Comparison of ENCODE assay signal across 8 cellular contexts in genomic region chr2:159614534-159615186, GRCh38. TPM values are rescaled to one million over a fixed set of nuclear protein-coding genes. Genes with fewer than 3 reads are reported as not detected.
A peak's percentile ranks its signal among the peaks of the same experiment; 100 is the strongest.
DNase-seq lines count a peak whose midpoint lies in the region; ATAC-seq and TF ChIP-seq lines count a peak whose summit lies in the region.

No MANE protein-coding gene starts in this region.

- POLR2A ChIA-PET in HEK293 (lab: Yijun Ruan, JAX), result interaction anchor here (0.6 to 6.0 kb wide), 16 partner anchors 9 to 1490 kb away, joined by 3 to 64 read pairs (median 5); partner anchors contain the start of gene MARCHF7
- POLR2A ChIA-PET in WTC11 (lab: Charles Lee), result interaction anchor here (0.5 to 5.9 kb wide), 17 partner anchors 9 to 1601 kb away, joined by 3 to 73 read pairs (median 4); partner anchors contain the start of gene MARCHF7

- H3K27ac ChIP-seq in HEK293 (ENCODE audit: extremely low read depth, low read depth, low read length) (peak overlapping the region; percentile 96), heart right ventricle (peak overlapping the region; percentile 94 to 100 (median 98)), gastrocnemius medialis (peak overlapping the region; percentile 87 to 99 (median 96))

- DNase-seq in AG10803 (ENCODE audit: low read depth) (no peak), WTC11 (ENCODE audit: low spot score) (no peak), heart right ventricle (no peak), gastrocnemius medialis (no peak), posterior cingulate gyrus (no peak)
- no peak for DNase-seq in activated CD4-positive, alpha-beta T cell treated with anti-CD3 and anti-CD28 coated beads for 1 hour

- H3K9me3 ChIP-seq in HEK293 (ENCODE audit: control insufficient read depth, insufficient read depth, low read depth, low read length) (no peaks in the 10 kb centered on the region), heart right ventricle (no peaks in the 10 kb centered on the region), gastrocnemius medialis (no peaks in the 10 kb centered on the region)

- WGBS in heart right ventricle, 2 donors, result 2% methylated on average over 8 of the region's 8 CpGs

- H3K36me3 Mint-ChIP-seq in WTC11, result no peaks in the 10 kb centered on the region

- TF ChIP-seq POLR2A in gastrocnemius medialis (IDR thresholded peaks at IDR 0.05), result no peak

- CTCF ChIA-PET in HEK293 (lab: Yijun Ruan, JAX) (interaction anchor here (0.7 kb wide), 1 partner anchor 616 kb away, joined by 3 read pairs; no protein-coding TSS in a partner anchor), WTC11 (lab: Charles Lee) (interaction anchor here (0.6 to 1.7 kb wide), 3 partner anchors 97 to 127 kb away, joined by 3 to 8 read pairs (median 3); no protein-coding TSS in a partner anchor)

- in situ Hi-C loops in gastrocnemius medialis (cut with MboI; ENCODE audit: low sequenced_read_pairs in 4 of 4), result loop anchor here in 1 of 4 donors (10.0 kb wide), 1 partner anchor 100 kb away; no protein-coding TSS in a partner anchor

- TF ChIP-seq CTCF in AG10803 (conservative IDR thresholded peaks at IDR 0.05; ENCODE audit: low read length) (no peak), HEK293 (tag by site-specific recombination; IDR thresholded peaks at IDR 0.05) (no peak), WTC11 (IDR thresholded peaks at IDR 0.05) (no peak), heart right ventricle (IDR thresholded peaks at IDR 0.05) (no peak), gastrocnemius medialis (IDR thresholded peaks at IDR 0.05 in 4 of 5, conservative IDR thresholded peaks at IDR 0.05 in 1 of 5) (no peak)

- H3K27me3 Mint-ChIP-seq in WTC11 (ENCODE audit: low read depth), result no peaks in the 10 kb centered on the region

- H3K27me3 ChIP-seq in heart right ventricle (no peaks in the 10 kb centered on the region), gastrocnemius medialis (no peaks in the 10 kb centered on the region)

- H3K4me1 ChIP-seq in HEK293 (ENCODE audit: control insufficient read depth, insufficient read depth, low read length) (peaks cover 32% of the 10 kb centered on the region), heart right ventricle (peaks cover 0 to 65% (median 54%) of the 10 kb centered on the region in 9 donors), gastrocnemius medialis (peaks cover 35 to 49% of the 10 kb centered on the region in 2 donors)

- ATAC-seq in WTC11 (no peak), heart right ventricle (peak in 6 of 8 donors; percentile 1 to 19 (median 9)), gastrocnemius medialis (peak; percentile 13 to 19), GM19452 (IDR thresholded peaks at IDR 0.05; ENCODE audit: unreplicated experiment) (no peak)

- H3K36me3 ChIP-seq in HEK293 (ENCODE audit: control insufficient read depth in 2 of 2, insufficient read depth in 1 of 2, low read length in 2 of 2), result no peaks in the 10 kb centered on the region
- H3K36me3 ChIP-seq in heart right ventricle, result no peaks in the 10 kb centered on the region
- no peaks in the 10 kb centered on the region for H3K36me3 ChIP-seq in gastrocnemius medialis

- peak overlapping the region; percentile 90 for H3K4me3 Mint-ChIP-seq in WTC11

- intact Hi-C loops in heart right ventricle (cut with DNase I) (loop anchor here in 5 of 10 donors (2.0 to 10.0 kb wide), 6 partner anchors 96 to 190 kb away; partner anchors contain the start of gene MARCHF7 (in 2 of the 5)), gastrocnemius medialis (cut with DNase I; ENCODE audit: low total_unique reads) (loop anchor here (5.0 to 10.0 kb wide), 4 partner anchors 97 to 1157 kb away; partner anchors contain the start of genes CCDC148, CD302, PKP4 and WDSUB1), posterior cingulate gyrus (cut with DNase I) (loop anchor here (2.0 to 10.0 kb wide), 3 partner anchors 98 to 330 kb away; partner anchors contain the start of genes MARCHF7 and WDSUB1)

- peak overlapping the region; percentile 99 for H3K27ac Mint-ChIP-seq in WTC11

- no peaks in the 10 kb centered on the region for H3K9me3 Mint-ChIP-seq in WTC11

- peaks cover 46% of the 10 kb centered on the region for H3K4me1 Mint-ChIP-seq in WTC11

- H3K4me3 ChIP-seq in AG10803 (ENCODE audit: low read length) (peak overlapping the region; percentile 74), HEK293 (ENCODE audit: low read depth, low read length) (peak overlapping the region; percentile 93), heart right ventricle (peak overlapping the region; percentile 57 to 81 (median 74)), gastrocnemius medialis (peak overlapping the region; percentile 67 to 92 (median 70))

TF ChIP-seq in HEK293, 187 proteins besides CTCF, POLR2A, EP300 and RAD21 (continues in another document):
- TF ChIP-seq ZSCAN16 (tag by site-specific recombination; IDR thresholded peaks at IDR 0.05), result no peak
- no peak for TF ChIP-seq ZNF341 (tag by site-specific recombination; IDR thresholded peaks at IDR 0.05; ENCODE audit: low read depth)
- no peak for TF ChIP-seq GLIS2 (tag by site-specific recombination; IDR thresholded peaks at IDR 0.05)
- no peak for TF ChIP-seq ZNF596 (tag by site-specific recombination; IDR thresholded peaks at IDR 0.05)
- TF ChIP-seq ZBTB7A (tag by site-specific recombination; IDR thresholded peaks at IDR 0.05; ENCODE audit: low read depth), result no peak
- no peak for TF ChIP-seq ZNF654 (tag by site-specific recombination; IDR thresholded peaks at IDR 0.05; ENCODE audit: low read depth)
- TF ChIP-seq ZNF362 (tag by site-specific recombination; IDR thresholded peaks at IDR 0.05), result 0 out of 2 replicates have a peak, but pooled peaks have one; percentile 62
- peak; percentile 68 for TF ChIP-seq YY1 (tag by site-specific recombination; IDR thresholded peaks at IDR 0.05)
- no peak for TF ChIP-seq SCRT2 (tag by site-specific recombination; IDR thresholded peaks at IDR 0.05)
- TF ChIP-seq ZNF561 (tag by site-specific recombination; IDR thresholded peaks at IDR 0.05; ENCODE audit: borderline replicate concordance), result 0 out of 2 replicates have a peak, but pooled peaks have one; percentile 21

TF ChIP-seq in WTC11, 78 proteins besides CTCF, POLR2A, EP300 and RAD21:
- TF ChIP-seq ESRRA (CRISPR knock-in tag; IDR thresholded peaks at IDR 0.05; ENCODE audit: borderline replicate concordance) (no peak), SOX15 (CRISPR knock-in tag; IDR thresholded peaks at IDR 0.05) (no peak), PRDM15 (CRISPR knock-in tag; IDR thresholded peaks at IDR 0.05) (no peak), ATF6 (CRISPR knock-in tag; IDR thresholded peaks at IDR 0.05) (no peak), CREB1 (CRISPR knock-in tag; IDR thresholded peaks at IDR 0.05) (no peak), OVOL2 (CRISPR knock-in tag; IDR thresholded peaks at IDR 0.05; ENCODE audit: borderline replicate concordance) (no peak), PRRX2 (CRISPR knock-in tag; IDR thresholded peaks at IDR 0.05) (no peak)

RNA-seq across cellular contexts. Expression of gene BAZ2B, which starts 1.7 kb away (rescaled TPM):
- total RNA-seq in WTC11 (2021) (31.1 to 33.7 TPM (median 33.0 TPM) in 3 replicates), heart right ventricle (10 to 100 TPM; 30.8 to 57.2 (median 45.5) TPM), gastrocnemius medialis (10 to 100 TPM; 27.6 to 57.2 (median 52.3) TPM)
- 10 to 100 TPM in 1 of 2 donors, 1 to 10 TPM in 1; 6.8 to 39.6 TPM for polyA plus RNA-seq in heart right ventricle

Comparison
In these comparisons a context has a peak if more than half of its experiments do, and no peak if none do; other contexts are left out.
1. ATAC-seq: peak in heart right ventricle (6 of 8) and gastrocnemius medialis (2 of 2); none in WTC11 (single experiment) and GM19452 (single experiment).
2. Peak in every context shown above with its lines, with median percentiles within 50 percentile points of each other: H3K4me3 ChIP-seq and H3K27ac ChIP-seq.